ENCODE assay signal across 9 cellular contexts in the genomic region with DNA sequence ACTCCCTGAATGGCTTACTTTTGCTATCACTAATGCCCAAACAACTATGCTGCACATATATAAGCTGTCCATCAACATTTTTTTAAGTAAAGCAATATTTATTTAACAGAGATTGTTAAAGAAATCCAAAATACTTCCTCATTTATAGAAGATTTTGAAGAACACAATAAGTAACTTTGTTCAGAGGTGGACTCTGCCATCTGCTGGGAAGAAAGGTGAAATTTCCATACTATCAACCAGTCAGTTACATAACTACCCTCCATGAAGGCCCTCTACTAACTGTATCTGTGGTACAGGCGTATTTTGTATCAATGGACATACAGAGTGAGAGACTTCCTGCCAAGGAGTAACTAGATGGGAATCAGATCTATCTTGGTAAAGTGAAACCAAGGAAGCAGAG.
DNase-seq lines count a peak whose midpoint lies in the region; ATAC-seq and TF ChIP-seq lines count a peak whose summit lies in the region.
"Had no signal": no experiment of that assay in that cellular context is flagged by ENCODE, and none has a peak within 500 bp of the region (broad histone marks: within the 10 kb centered on the region; RNA-seq: fewer than 3 reads in every experiment).

No MANE protein-coding gene starts in this region.

- H3K23ac ChIP-seq in neuronal stem cell (ENCODE audit: low read depth, low read length, poor library complexity) = no peak overlapping the region

- no peak overlapping the region for H4K8ac ChIP-seq in neuronal stem cell (ENCODE audit: low read depth, low read length)

- H3K4me2 ChIP-seq in neuronal stem cell (ENCODE audit: insufficient read depth, low read length, poor library complexity, severe bottlenecking) = no peak overlapping the region

- no CpG with 5 or more reads among the region's 1 CpG for WGBS in neuronal stem cell (ENCODE audit: extremely low coverage in 2 of 2, insufficient read length in 2 of 2, insufficient replicate concordance in 1 of 2), 2 donors

- H2AK5ac ChIP-seq in neuronal stem cell (ENCODE audit: low read depth, low read length) = no peak overlapping the region

- ATAC-seq in HG03342 (IDR thresholded peaks at IDR 0.05; ENCODE audit: unreplicated experiment) = peak; percentile 49
- ATAC-seq in foreskin keratinocyte = no peak
- peak; percentile 65 for ATAC-seq in stimulated activated effector memory CD8-positive, alpha-beta T cell treated with anti-CD3 and anti-CD28 coated beads, Interleukin-12 subunit alpha, Interleukin-12 subunit beta, amount 100 ng/mL, for 72 hours
- ATAC-seq in HG03354 (IDR thresholded peaks at IDR 0.05; ENCODE audit: poor library complexity, severe bottlenecking, unreplicated experiment) = no peak

- no peak overlapping the region for H2BK15ac ChIP-seq in neuronal stem cell (ENCODE audit: low read length)

- H3K4me1 ChIP-seq in foreskin keratinocyte (no peaks in the 10 kb centered on the region), neuronal stem cell (ENCODE audit: control insufficient read depth in 2 of 2, insufficient read depth in 1 of 2, low read depth in 1 of 2, low read length in 2 of 2) (no peaks in the 10 kb centered on the region)

- H2BK5ac ChIP-seq in neuronal stem cell (ENCODE audit: low read length) = no peak overlapping the region

- TF ChIP-seq CTCF in foreskin keratinocyte (conservative IDR thresholded peaks at IDR 0.05) = peak; percentile 73

- no peaks in the 10 kb centered on the region for H3K27me3 ChIP-seq in foreskin keratinocyte
- H3K27me3 ChIP-seq in neuronal stem cell (ENCODE audit: control insufficient read depth in 3 of 3, insufficient read depth in 3 of 3, low read depth in 1 of 3, low read length in 3 of 3) = no peaks in the 10 kb centered on the region

- H3K18ac ChIP-seq in neuronal stem cell (ENCODE audit: low read length) = no peak overlapping the region

- H3K14ac ChIP-seq in neuronal stem cell (ENCODE audit: low read length) = no peak overlapping the region

- peaks cover 8% of the 10 kb centered on the region for H3K4me1 Mint-ChIP-seq in stimulated activated effector memory CD8-positive, alpha-beta T cell treated with anti-CD3 and anti-CD28 coated beads, Interleukin-12 subunit alpha, Interleukin-12 subunit beta, amount 100 ng/mL, for 72 hours

- H3K4me3 Mint-ChIP-seq in stimulated activated effector memory CD8-positive, alpha-beta T cell treated with anti-CD3 and anti-CD28 coated beads, Interleukin-12 subunit alpha, Interleukin-12 subunit beta, amount 100 ng/mL, for 72 hours = no peak overlapping the region
- H3K4me3 Mint-ChIP-seq: activated naive CD4-positive, alpha-beta T cell treated with anti-CD3 and anti-CD28 coated beads, Interleukin-2, amount 50 U/mL, for 24 hours had no signal

- H3K27ac ChIP-seq in foreskin keratinocyte (no peak overlapping the region), neuronal stem cell (replicated peaks; ENCODE audit: low read length) (no peak overlapping the region)

- H3K79me1 ChIP-seq in neuronal stem cell (ENCODE audit: low read depth, low read length) = no peaks in the 10 kb centered on the region

- H2BK120ac ChIP-seq in neuronal stem cell (ENCODE audit: low read depth, low read length) = no peak overlapping the region

- H3K9ac ChIP-seq in neuronal stem cell (ENCODE audit: low read depth, low read length, poor library complexity) = no peak overlapping the region

- no peaks in the 10 kb centered on the region for H3K9me3 Mint-ChIP-seq in stimulated activated effector memory CD8-positive, alpha-beta T cell treated with anti-CD3 and anti-CD28 coated beads, Interleukin-12 subunit alpha, Interleukin-12 subunit beta, amount 100 ng/mL, for 72 hours
- H3K9me3 Mint-ChIP-seq: activated naive CD4-positive, alpha-beta T cell treated with anti-CD3 and anti-CD28 coated beads, Interleukin-2, amount 50 U/mL, for 24 hours had no signal

- H3K9me3 ChIP-seq in neuronal stem cell (replicated peaks in 1 of 2; ENCODE audit: control insufficient read depth in 2 of 2, insufficient read depth in 1 of 2, low read depth in 1 of 2, low read length in 2 of 2) = no peaks in the 10 kb centered on the region

- DNase-seq in NCI-H748 (lab: John Stamatoyannopoulos, UW; ENCODE audit: unreplicated experiment) (peak; percentile 12), NCI-H748 treated with DMSO at 0.1 percent for 48 hours (lab: John Stamatoyannopoulos, UW) (no peak), SKM-1 treated with dmso at 0.1 percent for 144 hours (lab: John Stamatoyannopoulos, UW; ENCODE audit: unreplicated experiment) (peak; percentile 34), foreskin keratinocyte (no peak), neuronal stem cell (ENCODE audit: low spot score) (no peak)
- no peak for DNase-seq in stimulated activated effector memory CD8-positive, alpha-beta T cell treated with anti-CD3 and anti-CD28 coated beads, Interleukin-12 subunit alpha, Interleukin-12 subunit beta, amount 100 ng/mL, for 72 hours (ENCODE audit: low spot score in 2 of 2)

- H4K91ac ChIP-seq in neuronal stem cell (ENCODE audit: low read depth, low read length, poor library complexity) = no peak overlapping the region

- H3K27ac Mint-ChIP-seq in stimulated activated effector memory CD8-positive, alpha-beta T cell treated with anti-CD3 and anti-CD28 coated beads, Interleukin-12 subunit alpha, Interleukin-12 subunit beta, amount 100 ng/mL, for 72 hours = peak overlapping the region; percentile 23
- H3K27ac Mint-ChIP-seq: activated naive CD4-positive, alpha-beta T cell treated with anti-CD3 and anti-CD28 coated beads, Interleukin-2, amount 50 U/mL, for 24 hours had no signal

- H3K36me3 Mint-ChIP-seq in stimulated activated effector memory CD8-positive, alpha-beta T cell treated with anti-CD3 and anti-CD28 coated beads, Interleukin-12 subunit alpha, Interleukin-12 subunit beta, amount 100 ng/mL, for 72 hours = no peaks in the 10 kb centered on the region

- no peak overlapping the region for H3K4ac ChIP-seq in neuronal stem cell (ENCODE audit: low read length)

- no peak overlapping the region for H3K4me3 ChIP-seq in neuronal stem cell (ENCODE audit: low read length in 2 of 2)

- H2AFZ ChIP-seq in neuronal stem cell (ENCODE audit: low read length) = no peak overlapping the region

- peaks cover 0 to 2% of the 10 kb centered on the region in 2 donors for H3K36me3 ChIP-seq in neuronal stem cell (replicated peaks in 1 of 2; ENCODE audit: control insufficient read depth in 2 of 2, insufficient read depth in 2 of 2, low read length in 2 of 2)

- no peak overlapping the region for H2BK12ac ChIP-seq in neuronal stem cell (ENCODE audit: low read length)

Comparison
In these comparisons a context has a peak if more than half of its experiments do, and no peak if none do; other contexts are left out.
1. DNase-seq: peak in NCI-H748 (single experiment) and SKM-1 treated with dmso at 0.1 percent for 144 hours (single experiment); none in NCI-H748 treated with DMSO at 0.1 percent for 48 hours (single experiment), foreskin keratinocyte (0 of 2), stimulated activated effector memory CD8-positive, alpha-beta T cell treated with anti-CD3 and anti-CD28 coated beads, Interleukin-12 subunit alpha, Interleukin-12 subunit beta, amount 100 ng/mL, for 72 hours (0 of 2) and neuronal stem cell (single experiment).
2. ATAC-seq: peak in HG03342 (single experiment) and stimulated activated effector memory CD8-positive, alpha-beta T cell treated with anti-CD3 and anti-CD28 coated beads, Interleukin-12 subunit alpha, Interleukin-12 subunit beta, amount 100 ng/mL, for 72 hours (single experiment); none in foreskin keratinocyte (single experiment) and HG03354 (single experiment).